9 cellular contexts compared by ENCODE assay signal in genomic region chr3:48661501-48662139, GRCh38. TPM values are rescaled to one million over a fixed set of nuclear protein-coding genes. Genes with fewer than 3 reads are reported as not detected.
A peak's percentile ranks its signal among the peaks of the same experiment; 100 is the strongest.
DNase-seq lines count a peak whose midpoint lies in the region; ATAC-seq, FAIRE-seq and TF ChIP-seq lines count a peak whose summit lies in the region.
"Had no signal": no experiment of that assay in that cellular context is flagged by ENCODE, and none has a peak within 500 bp of the region (broad histone marks: within the 10 kb centered on the region; RNA-seq: fewer than 3 reads in every experiment).

No MANE protein-coding gene starts in this region.

- no peak overlapping the region for H3K27ac ChIP-seq in GM12878 (ENCODE audit: control insufficient read depth, insufficient read depth)
- H3K27ac ChIP-seq in smooth muscle cell (ENCODE audit: low read depth): no peak overlapping the region

- peaks cover 7% of the 10 kb centered on the region for H3F3A ChIP-seq in smooth muscle cell (ENCODE audit: low read depth)

- in situ Hi-C loops in GM12878 (cut with MboI): no loop called here

- no peaks in the 10 kb centered on the region for H3K79me2 ChIP-seq in GM12878 (ENCODE audit: control insufficient read depth, insufficient read depth, low read length)
- no peaks in the 10 kb centered on the region for H3K79me2 ChIP-seq in smooth muscle cell (ENCODE audit: low read depth)

- TF ChIP-seq RAD21 in GM12878 (IDR thresholded peaks at IDR 0.05; ENCODE audit: insufficient read depth, low read depth, low read length): no peak

- BruUV-seq in GM12878 (replicated peaks; lab: Mats Ljungman, UMichigan): no TSS peak

- ATAC-seq in GM12878 (no peak), GM18867 (IDR thresholded peaks at IDR 0.05; ENCODE audit: unreplicated experiment) (no peak)
- ATAC-seq: activated naive CD4-positive, alpha-beta T cell treated with anti-CD3 and anti-CD28 coated beads, Interleukin-2, amount 50 U/mL, for 72 hours had no signal

- TF ChIP-seq CTCF in GM20000 (IDR thresholded peaks at IDR 0.05; ENCODE audit: extremely low read depth, missing control alignments) (no peak), GM12878 (IDR thresholded peaks at IDR 0.05 in 2 of 3, conservative IDR thresholded peaks at IDR 0.05 in 1 of 3; ENCODE audit: control insufficient read depth in 2 of 3, extremely low read depth in 1 of 3, insufficient read depth in 1 of 3, low read depth in 3 of 3, low read length in 3 of 3) (no peak), smooth muscle cell (IDR thresholded peaks at IDR 0.05; ENCODE audit: borderline replicate concordance, insufficient read depth, poor library complexity, severe bottlenecking) (no peak)

- DNase-seq in GM20000 (ENCODE audit: low spot score): peak; percentile 93
- DNase-seq in T-helper 22 cell (ENCODE audit: low read depth): peak; percentile 55
- DNase-seq in GM12878 (ENCODE audit: low read depth, low spot score): no peak
- DNase-seq in smooth muscle cell (lab: John Stamatoyannopoulos, UW; ENCODE audit: unreplicated experiment): peak; percentile 76
- DNase-seq in middle frontal gyrus (ENCODE audit: extremely low spot score, low spot score): no peak
- no peak for DNase-seq in NCI-H2227 (lab: John Stamatoyannopoulos, UW; ENCODE audit: unreplicated experiment)

- RAD21 ChIA-PET in GM12878 (lab: Charles Lee; ENCODE audit: unreplicated experiment): no interaction called here

- TF ChIP-seq POLR2A in GM12878 (IDR thresholded peaks at IDR 0.05; ENCODE audit: low read depth, low read length): no peak

- intact Hi-C loops in GM12878 (cut with micrococcal nuclease; ENCODE audit: unreplicated experiment): loop anchor here (2.0 kb wide), 1 partner anchor 27 kb away; the partner anchor contains the start of gene SLC26A6

- H3K9me3 ChIP-seq in GM12878 (replicated peaks; ENCODE audit: control insufficient read depth, insufficient read depth, low read length): no peaks in the 10 kb centered on the region; the same call in 1 of the 3 replicates
- H3K9me3 ChIP-seq in iPS-15b (ENCODE audit: control insufficient read depth, insufficient read depth, low read length): no peaks in the 10 kb centered on the region
- no peaks in the 10 kb centered on the region for H3K9me3 ChIP-seq in smooth muscle cell (replicated peaks; ENCODE audit: low read depth)

- H3K36me3 ChIP-seq in GM12878 (ENCODE audit: control insufficient read depth in 2 of 2, insufficient read depth in 2 of 2, low read length in 1 of 2) (no peaks in the 10 kb centered on the region), iPS-15b (ENCODE audit: control insufficient read depth, insufficient read depth, low read length) (peaks cover 3% of the 10 kb centered on the region), smooth muscle cell (ENCODE audit: low read depth) (no peaks in the 10 kb centered on the region)

- H3K4me3 ChIP-seq in GM12878 (peak overlapping the region; percentile 49; the same call in 1 of the 2 replicates), iPS-15b (ENCODE audit: low read depth, low read length) (peak overlapping the region; percentile 67), smooth muscle cell (peak overlapping the region; percentile 57)

- H2AFZ ChIP-seq in GM12878 (ENCODE audit: control insufficient read depth, low read depth, low read length) (no peak overlapping the region; the same call in 1 of the 2 replicates), smooth muscle cell (ENCODE audit: low read depth) (no peak overlapping the region)

- FAIRE-seq in GM12878 (lab: Jason Lieb, UNC): no peak

- POLR2A ChIA-PET in GM12878 (lab: Charles Lee): interaction anchor here (1.0 kb wide), 1 partner anchor 26 kb away, joined by 3 read pairs; no protein-coding TSS in a partner anchor

- SMC1A ChIA-PET in GM12878 (lab: Charles Lee; ENCODE audit: uncharacterized antibody, unreplicated experiment): no interaction called here

- CTCF ChIA-PET in GM12878 (lab: Yijun Ruan, JAX): interaction anchor here (1.1 to 2.2 kb wide), 3 partner anchors 23 to 78 kb away, joined by 3 to 10 read pairs (median 8); partner anchors contain the start of gene SLC26A6

- H3K9ac ChIP-seq in GM12878 (ENCODE audit: control insufficient read depth, insufficient read depth, low read length) (no peak overlapping the region), iPS-15b (ENCODE audit: low read depth, low read length) (no peak overlapping the region), smooth muscle cell (ENCODE audit: low read depth) (no peak overlapping the region)

- 12% methylated on average over 49 of the region's 66 CpGs for WGBS in GM12878 (ENCODE audit: insufficient coverage, insufficient replicate concordance, low lambda C conversion rate, missing lambda C conversion rate)
- 7% methylated on average over 52 of the region's 66 CpGs for WGBS in smooth muscle cell (ENCODE audit: low lambda C conversion rate)

- H3K4me1 ChIP-seq in GM12878 (ENCODE audit: control insufficient read depth, insufficient read depth, low read length): peaks cover 9% of the 10 kb centered on the region
- H3K4me1 ChIP-seq in iPS-15b (ENCODE audit: control insufficient read depth, insufficient read depth, low read length): peaks cover 6% of the 10 kb centered on the region
- peaks cover 4% of the 10 kb centered on the region for H3K4me1 ChIP-seq in smooth muscle cell (ENCODE audit: low read depth)

- H3K27me3 ChIP-seq in GM12878 (replicated peaks in 1 of 2; ENCODE audit: control insufficient read depth in 2 of 2, insufficient read depth in 2 of 2, low read length in 1 of 2) (peaks cover 0 to 3% of the 10 kb centered on the region in 2 experiments; a peak in 1 of 4 replicates), iPS-15b (ENCODE audit: control insufficient read depth, insufficient read depth, low read length) (peaks cover 2% of the 10 kb centered on the region), smooth muscle cell (ENCODE audit: low read depth) (no peaks in the 10 kb centered on the region)

- H3K4me2 ChIP-seq in GM12878 (ENCODE audit: control insufficient read depth, insufficient read depth) (peak overlapping the region; percentile 82), smooth muscle cell (peak overlapping the region; percentile 87)

- no peaks in the 10 kb centered on the region for H4K20me1 ChIP-seq in GM12878 (ENCODE audit: control insufficient read depth, insufficient read depth)
- peaks cover 6% of the 10 kb centered on the region for H4K20me1 ChIP-seq in smooth muscle cell (ENCODE audit: low read depth)

- no peak for TF ChIP-seq EP300 in GM12878 (IDR thresholded peaks at IDR 0.05; ENCODE audit: borderline replicate concordance in 1 of 2, control insufficient read depth in 1 of 2, low read depth in 2 of 2, low read length in 2 of 2)

RNA-seq across cellular contexts. Expression of gene CELSR3, which starts 1.1 kb away (rescaled TPM):
- 5.4 and 7.9 TPM in 2 replicates for total RNA-seq in GM12878 (2013; cell fraction: nucleolus; rRNA removed)
- total RNA-seq in GM12878 (2014; rRNA removed) (0.82 and 0.96 TPM in 2 replicates), GM12878 (2014; rRNA removed; fragmentation: Illumina TruSeq; extraction: Trizol) (0.37 and 0.58 TPM in 2 replicates), GM12878 (2021) (1.6 TPM in 2 replicates), smooth muscle cell (2.5 and 3.1 TPM in 2 replicates)
- polyA plus RNA-seq in GM12878 (2011; ENCODE audit: low read depth): 0.31 TPM
- polyA plus RNA-seq in GM12878 (2011; rRNA removed) (0.65 and 1.1 TPM in 2 replicates), GM12878 (2014; fragmentation: Illumina TruSeq; extraction: Trizol) (0.48 and 0.56 TPM in 2 replicates), GM12878 (2014; fragmentation: Nextera tagmentation; extraction: Ambion mirVana) (under 1 TPM; 0.08 to 0.18 TPM), GM12878 (2014; rRNA removed) (1.2 and 1.6 TPM in 2 replicates), GM12878 (2016; fragmentation: Nextera tagmentation; extraction: Ambion mirVana) (under 1 TPM; 0.34 to 0.35 TPM), smooth muscle cell (1.5 and 2.4 TPM in 2 replicates)
- 1.9 and 2.3 TPM in 2 replicates for polyA plus RNA-seq in GM12878 (2011; cell fraction: cytosol; rRNA removed)
- polyA plus RNA-seq in GM12878 (2011; cell fraction: nucleus; rRNA removed): 12.5 and 14.4 TPM in 2 replicates
- 0.61 and 0.76 TPM in 2 replicates for polyA plus RNA-seq in GM12878 (2012)
- 3.7 and 4.9 TPM in 2 replicates for polyA minus RNA-seq in GM12878 (2011; rRNA and poly(A)+ RNA removed)
- polyA minus RNA-seq in GM12878 (2011; cell fraction: cytosol; rRNA and poly(A)+ RNA removed): 2.1 and 2.3 TPM in 2 replicates
- polyA minus RNA-seq in GM12878 (2011; cell fraction: nucleus; rRNA and poly(A)+ RNA removed): 5.9 and 8.3 TPM in 2 replicates

RNA-seq across cellular contexts. Expression of gene NCKIPSD, which starts 24.1 kb away (rescaled TPM):
- 65.5 and 82.3 TPM in 2 replicates for total RNA-seq in GM12878 (2013; cell fraction: nucleolus; rRNA removed)
- total RNA-seq in GM12878 (2014; rRNA removed) (16.3 and 20.8 TPM in 2 replicates), GM12878 (2014; rRNA removed; fragmentation: Illumina TruSeq; extraction: Trizol) (7.5 and 7.7 TPM in 2 replicates), GM12878 (2021) (18.9 and 20.1 TPM in 2 replicates), smooth muscle cell (18.3 and 21.6 TPM in 2 replicates)
- polyA plus RNA-seq in GM12878 (2011; ENCODE audit: low read depth): 13.0 TPM
- polyA plus RNA-seq in GM12878 (2011; rRNA removed) (16.2 and 31.6 TPM in 2 replicates), GM12878 (2014; fragmentation: Illumina TruSeq; extraction: Trizol) (5.3 and 11.7 TPM in 2 replicates), GM12878 (2014; fragmentation: Nextera tagmentation; extraction: Ambion mirVana) (1 to 10 TPM in 1 of 2 experiments, under 1 TPM in 1; 0.93 to 2.9 TPM), GM12878 (2014; rRNA removed) (16.8 and 17.7 TPM in 2 replicates), GM12878 (2016; fragmentation: Nextera tagmentation; extraction: Ambion mirVana) (10 to 100 TPM; 14.9 to 15.5 TPM), smooth muscle cell (13.8 and 21.9 TPM in 2 replicates)
- 52.6 and 60.3 TPM in 2 replicates for polyA plus RNA-seq in GM12878 (2011; cell fraction: cytosol; rRNA removed)
- 89.0 and 106 TPM in 2 replicates for polyA plus RNA-seq in GM12878 (2011; cell fraction: nucleus; rRNA removed)
- polyA plus RNA-seq in GM12878 (2012): 25.0 and 32.9 TPM in 2 replicates
- polyA minus RNA-seq in GM12878 (2011; rRNA and poly(A)+ RNA removed): 55.8 and 74.9 TPM in 2 replicates
- 18.8 and 26.7 TPM in 2 replicates for polyA minus RNA-seq in GM12878 (2011; cell fraction: cytosol; rRNA and poly(A)+ RNA removed)
- 39.7 and 45.0 TPM in 2 replicates for polyA minus RNA-seq in GM12878 (2011; cell fraction: nucleus; rRNA and poly(A)+ RNA removed)

RNA-seq across cellular contexts. Expression of gene SLC26A6, which starts 26.4 kb away (rescaled TPM):
- total RNA-seq in GM12878 (2013; cell fraction: nucleolus; rRNA removed): 57.6 and 65.8 TPM in 2 replicates
- total RNA-seq in GM12878 (2014; rRNA removed): 17.1 and 17.8 TPM in 2 replicates
- 7.2 and 7.8 TPM in 2 replicates for total RNA-seq in GM12878 (2014; rRNA removed; fragmentation: Illumina TruSeq; extraction: Trizol)
- 18.8 and 24.9 TPM in 2 replicates for total RNA-seq in GM12878 (2021)
- polyA plus RNA-seq in GM12878 (2011; ENCODE audit: low read depth): 27.7 TPM
- polyA plus RNA-seq in GM12878 (2011; rRNA removed): 10.5 and 16.5 TPM in 2 replicates
- 22.3 and 25.6 TPM in 2 replicates for polyA plus RNA-seq in GM12878 (2011; cell fraction: cytosol; rRNA removed)
- polyA plus RNA-seq in GM12878 (2011; cell fraction: nucleus; rRNA removed): 366 and 387 TPM in 2 replicates
- 18.0 and 22.4 TPM in 2 replicates for polyA plus RNA-seq in GM12878 (2012)
- 8.9 and 11.9 TPM in 2 replicates for polyA plus RNA-seq in GM12878 (2014; fragmentation: Illumina TruSeq; extraction: Trizol)
- polyA plus RNA-seq in GM12878 (2014; fragmentation: Nextera tagmentation; extraction: Ambion mirVana): 1 to 10 TPM; 2.1 to 2.9 TPM
- polyA plus RNA-seq in GM12878 (2014; rRNA removed): 20.6 and 22.5 TPM in 2 replicates
- 10 to 100 TPM; 11.2 to 14.7 TPM for polyA plus RNA-seq in GM12878 (2016; fragmentation: Nextera tagmentation; extraction: Ambion mirVana)
- polyA minus RNA-seq in GM12878 (2011; rRNA and poly(A)+ RNA removed): 21.0 and 31.1 TPM in 2 replicates
- polyA minus RNA-seq in GM12878 (2011; cell fraction: cytosol; rRNA and poly(A)+ RNA removed): 8.4 and 9.1 TPM in 2 replicates
- polyA minus RNA-seq in GM12878 (2011; cell fraction: nucleus; rRNA and poly(A)+ RNA removed): 69.9 and 92.4 TPM in 2 replicates
- total RNA-seq in smooth muscle cell: 28.4 and 29.4 TPM in 2 replicates
- polyA plus RNA-seq in smooth muscle cell: 34.8 and 42.4 TPM in 2 replicates

RNA-seq across cellular contexts. Expression of gene TMEM89, which starts 40.1 kb away (rescaled TPM):
- total RNA-seq in GM12878 (2013; cell fraction: nucleolus; rRNA removed): not detected in 2 replicates
- not detected in 2 replicates for total RNA-seq in GM12878 (2014; rRNA removed)
- not detected in 2 replicates for total RNA-seq in GM12878 (2014; rRNA removed; fragmentation: Illumina TruSeq; extraction: Trizol)
- not detected in 2 replicates for total RNA-seq in GM12878 (2021)
- polyA plus RNA-seq in GM12878 (2011; ENCODE audit: low read depth): not detected
- not detected in 2 replicates for polyA plus RNA-seq in GM12878 (2011; rRNA removed)
- not detected in 2 replicates for polyA plus RNA-seq in GM12878 (2011; cell fraction: cytosol; rRNA removed)
- polyA plus RNA-seq in GM12878 (2011; cell fraction: nucleus; rRNA removed): 0.70 and 0.76 TPM in 2 replicates
- polyA plus RNA-seq in GM12878 (2012): not detected in 2 replicates
- polyA plus RNA-seq in GM12878 (2014; fragmentation: Illumina TruSeq; extraction: Trizol): not detected in 2 replicates
- polyA plus RNA-seq in GM12878 (2014; fragmentation: Nextera tagmentation; extraction: Ambion mirVana): not detected
- polyA plus RNA-seq in GM12878 (2014; rRNA removed): not detected in 2 replicates
- polyA plus RNA-seq in GM12878 (2016; fragmentation: Nextera tagmentation; extraction: Ambion mirVana): not detected
- polyA minus RNA-seq in GM12878 (2011; rRNA and poly(A)+ RNA removed): not detected in 2 replicates
- not detected in 2 replicates for polyA minus RNA-seq in GM12878 (2011; cell fraction: cytosol; rRNA and poly(A)+ RNA removed)
- not detected in 2 replicates for polyA minus RNA-seq in GM12878 (2011; cell fraction: nucleus; rRNA and poly(A)+ RNA removed)
- total RNA-seq in smooth muscle cell: not detected in 2 replicates
- 0.25 and 0.47 TPM in 2 replicates for polyA plus RNA-seq in smooth muscle cell

RNA-seq across cellular contexts. Expression of gene UQCRC1, which starts 52.2 kb away (rescaled TPM):
- total RNA-seq in GM12878 (2013; cell fraction: nucleolus; rRNA removed): 116 and 131 TPM in 2 replicates
- total RNA-seq in GM12878 (2014; rRNA removed): 220 and 233 TPM in 2 replicates
- 210 and 214 TPM in 2 replicates for total RNA-seq in GM12878 (2014; rRNA removed; fragmentation: Illumina TruSeq; extraction: Trizol)
- total RNA-seq in GM12878 (2021): 254 and 259 TPM in 2 replicates
- polyA plus RNA-seq in GM12878 (2011; ENCODE audit: low read depth): 161 TPM
- polyA plus RNA-seq in GM12878 (2011; rRNA removed): 274 and 426 TPM in 2 replicates
- 735 and 759 TPM in 2 replicates for polyA plus RNA-seq in GM12878 (2011; cell fraction: cytosol; rRNA removed)
- 689 and 765 TPM in 2 replicates for polyA plus RNA-seq in GM12878 (2011; cell fraction: nucleus; rRNA removed)
- 161 and 177 TPM in 2 replicates for polyA plus RNA-seq in GM12878 (2012)
- polyA plus RNA-seq in GM12878 (2014; fragmentation: Illumina TruSeq; extraction: Trizol): 161 and 223 TPM in 2 replicates
- 100 to 1,000 TPM; 116 to 188 TPM for polyA plus RNA-seq in GM12878 (2014; fragmentation: Nextera tagmentation; extraction: Ambion mirVana)
- 197 and 221 TPM in 2 replicates for polyA plus RNA-seq in GM12878 (2014; rRNA removed)
- polyA plus RNA-seq in GM12878 (2016; fragmentation: Nextera tagmentation; extraction: Ambion mirVana): 100 to 1,000 TPM; 374 to 394 TPM
- polyA minus RNA-seq in GM12878 (2011; rRNA and poly(A)+ RNA removed): 768 and 828 TPM in 2 replicates
- polyA minus RNA-seq in GM12878 (2011; cell fraction: cytosol; rRNA and poly(A)+ RNA removed): 156 and 188 TPM in 2 replicates
- 135 and 197 TPM in 2 replicates for polyA minus RNA-seq in GM12878 (2011; cell fraction: nucleus; rRNA and poly(A)+ RNA removed)
- total RNA-seq in smooth muscle cell: 206 and 250 TPM in 2 replicates
- polyA plus RNA-seq in smooth muscle cell: 425 and 428 TPM in 2 replicates

Comparison
In these comparisons a context has a peak if more than half of its experiments do, and no peak if none do; other contexts are left out.
1. DNase-seq: peak in GM20000 (single experiment), T-helper 22 cell (single experiment) and smooth muscle cell (single experiment); none in GM12878 (single experiment), middle frontal gyrus (single experiment) and NCI-H2227 (single experiment).
2. Peak in every context shown above with its lines, with median percentiles within 50 percentile points of each other: H3K4me3 ChIP-seq.